In genomic region chr2:55048925-55049793, GRCh38 we compare ENCODE assay signal across 8 cellular contexts. TPM values are rescaled to one million over a fixed set of nuclear protein-coding genes. Genes with fewer than 3 reads are reported as not detected.
DNase-seq lines count a peak whose midpoint lies in the region; ATAC-seq and TF ChIP-seq lines count a peak whose summit lies in the region.

No MANE protein-coding gene starts in this region.

- DNase-seq in GM10248 (ENCODE audit: extremely low spot score) (peak; percentile 60), NCI-H748 treated with DMSO at 0.1 percent for 48 hours (lab: John Stamatoyannopoulos, UW) (peak; percentile 66), right lobe of liver (peak; percentile 77 to 86 (median 85))
- peak; percentile 74 for DNase-seq in activated CD4-positive, alpha-beta memory T cell treated with anti-CD3 and anti-CD28 coated beads for 36 hours
- peak; percentile 46 to 52 for DNase-seq in stimulated activated CD4-positive, alpha-beta T cell treated with anti-CD3 and anti-CD28 coated beads, Interleukin-4, amount 100 ng/mL, for 4 hours

- no peaks in the 10 kb centered on the region for H3K9me3 Mint-ChIP-seq in activated CD4-positive, alpha-beta memory T cell treated with anti-CD3 and anti-CD28 coated beads for 36 hours

- H3K27me3 ChIP-seq in duodenal mucosa (ENCODE audit: control insufficient read depth in 1 of 2, insufficient read depth in 2 of 2, low read length in 2 of 2) (no peaks in the 10 kb centered on the region), right lobe of liver (no peaks in the 10 kb centered on the region)

- H3K36me3 Mint-ChIP-seq in activated CD4-positive, alpha-beta memory T cell treated with anti-CD3 and anti-CD28 coated beads for 36 hours, result peaks cover 9% of the 10 kb centered on the region

- intact Hi-C loops in activated CD4-positive, alpha-beta memory T cell treated with anti-CD3 and anti-CD28 coated beads for 36 hours (cut with micrococcal nuclease), result loop anchor here (1.0 to 2.0 kb wide), 3 partner anchors 14 to 372 kb away; no protein-coding TSS in a partner anchor
- intact Hi-C loops in right lobe of liver (cut with DNase I), result no loop called here

- H3K36me3 ChIP-seq in duodenal mucosa (ENCODE audit: control insufficient read depth in 1 of 2, insufficient read depth in 2 of 2, low read length in 2 of 2) (no peaks in the 10 kb centered on the region), right lobe of liver (no peaks in the 10 kb centered on the region)

- H3K4me1 Mint-ChIP-seq in activated CD4-positive, alpha-beta memory T cell treated with anti-CD3 and anti-CD28 coated beads for 36 hours (ENCODE audit: low read depth), result peaks cover 54% of the 10 kb centered on the region

- peak; percentile 10 for TF ChIP-seq POLR2A in right lobe of liver (IDR thresholded peaks at IDR 0.05)

- TF ChIP-seq CTCF in GM10248 (IDR thresholded peaks at IDR 0.05; ENCODE audit: control extremely low read depth, extremely low read depth, low read depth, missing control alignments) (peak; percentile 70), right lobe of liver (IDR thresholded peaks at IDR 0.05) (peak; percentile 39 to 51 (median 44))

- 7% methylated on average over 32 of the region's 56 CpGs for WGBS in right lobe of liver (ENCODE audit: insufficient coverage, low coverage, low lambda C conversion rate, missing lambda C conversion rate)

- peak; percentile 7 for ATAC-seq in HG03442 (IDR thresholded peaks at IDR 0.05; ENCODE audit: unreplicated experiment)
- peak; percentile 51 to 58 (median 54) for ATAC-seq in right lobe of liver
- no peak for ATAC-seq in GM18870 (IDR thresholded peaks at IDR 0.05; ENCODE audit: unreplicated experiment)

- no peaks in the 10 kb centered on the region for H3K27me3 Mint-ChIP-seq in activated CD4-positive, alpha-beta memory T cell treated with anti-CD3 and anti-CD28 coated beads for 36 hours

- peak overlapping the region; percentile 96 for H3K4me3 Mint-ChIP-seq in activated CD4-positive, alpha-beta memory T cell treated with anti-CD3 and anti-CD28 coated beads for 36 hours

- H3K4me1 ChIP-seq in duodenal mucosa (ENCODE audit: control insufficient read depth in 1 of 2, insufficient read depth in 2 of 2, low read length in 2 of 2), result peaks cover 24 to 36% of the 10 kb centered on the region in 2 donors
- peaks cover 0 to 10% (median 0%) of the 10 kb centered on the region in 4 donors for H3K4me1 ChIP-seq in right lobe of liver

- peak overlapping the region; percentile 90 for H3K27ac Mint-ChIP-seq in activated CD4-positive, alpha-beta memory T cell treated with anti-CD3 and anti-CD28 coated beads for 36 hours

- POLR2A ChIA-PET in GM10248 (lab: Yijun Ruan, JAX), result interaction anchor here (1.4 to 1.5 kb wide), 2 partner anchors 17 to 24 kb away, joined by 4 to 5 read pairs; no protein-coding TSS in a partner anchor
- POLR2A ChIA-PET in activated CD4-positive, alpha-beta memory T cell treated with anti-CD3 and anti-CD28 coated beads for 36 hours (lab: Charles Lee), result interaction anchor here (1.0 to 2.4 kb wide), 5 partner anchors 9 to 183 kb away, joined by 3 to 15 read pairs (median 7); partner anchors contain the start of genes CLHC1 and RPS27A

- peak overlapping the region; percentile 89 to 90 for H3K4me3 ChIP-seq in duodenal mucosa (ENCODE audit: low read depth in 1 of 2, low read length in 2 of 2)
- H3K4me3 ChIP-seq in right lobe of liver, result peak overlapping the region; percentile 64 to 71 (median 65)

- H3K9me3 ChIP-seq in duodenal mucosa (ENCODE audit: control insufficient read depth in 1 of 2, low read length in 2 of 2) (no peaks in the 10 kb centered on the region), right lobe of liver (no peaks in the 10 kb centered on the region)

- peak overlapping the region; percentile 95 for H3K27ac ChIP-seq in duodenal mucosa (ENCODE audit: low read depth, low read length)
- peak overlapping the region; percentile 85 to 97 (median 87) for H3K27ac ChIP-seq in right lobe of liver

- H3K9ac ChIP-seq in duodenal mucosa (ENCODE audit: low read depth in 1 of 2, low read length in 2 of 2), result peak overlapping the region; percentile 92 to 93

- CTCF ChIA-PET in GM10248 (lab: Yijun Ruan, JAX), result interaction anchor here (0.7 to 2.9 kb wide), 26 partner anchors 8 to 210 kb away, joined by 3 to 17 read pairs (median 4); no protein-coding TSS in a partner anchor
- CTCF ChIA-PET in activated CD4-positive, alpha-beta memory T cell treated with anti-CD3 and anti-CD28 coated beads for 36 hours (lab: Charles Lee), result interaction anchor here (0.6 to 4.4 kb wide), 19 partner anchors 8 to 367 kb away, joined by 3 to 24 read pairs (median 3); no protein-coding TSS in a partner anchor

RNA-seq across cellular contexts. Expression of gene RTN4, which starts 1.1 kb away (rescaled TPM):
- total RNA-seq in activated CD4-positive, alpha-beta memory T cell treated with anti-CD3 and anti-CD28 coated beads for 36 hours, result 10 to 100 TPM; 96.7 to 97.5 TPM
- 100 to 1,000 TPM; 126 to 195 (median 177) TPM for total RNA-seq in right lobe of liver
